ENCODE assay signal across 12 cellular contexts in genomic region chr2:12948963-12949353, GRCh38.
DNase-seq lines count a peak whose midpoint lies in the region; ATAC-seq and TF ChIP-seq lines count a peak whose summit lies in the region.
"Had no signal": no experiment of that assay in that cellular context is flagged by ENCODE, and none has a peak within 500 bp of the region (broad histone marks: within the 10 kb centered on the region; RNA-seq: fewer than 3 reads in every experiment).

No MANE protein-coding gene starts in this region.

- H3K9me2 ChIP-seq in Loucy (replicated peaks; ENCODE audit: low read depth, low read length), result no peaks in the 10 kb centered on the region

- H3K4me1 ChIP-seq in Loucy (ENCODE audit: insufficient read depth, low read length, poor library complexity, severe bottlenecking) (peaks cover 17% of the 10 kb centered on the region), uterus (no peaks in the 10 kb centered on the region)

- H3K9ac ChIP-seq in Loucy (ENCODE audit: low read depth, low read length, poor library complexity, severe bottlenecking), result no peak overlapping the region

- no peaks in the 10 kb centered on the region for H3K79me2 ChIP-seq in Loucy (ENCODE audit: insufficient read depth, low read length)

- H3K27me3 ChIP-seq in Loucy (ENCODE audit: insufficient read depth, low read length, poor library complexity, severe bottlenecking), result no peaks in the 10 kb centered on the region
- H3K27me3 ChIP-seq in uterus, result no peaks in the 10 kb centered on the region

- TF ChIP-seq POLR2A in uterus (IDR thresholded peaks at IDR 0.05), result no peak

- no peak overlapping the region for H3K27ac ChIP-seq in uterus

- DNase-seq in stimulated activated CD4-positive, alpha-beta T cell treated with anti-CD3 and anti-CD28 coated beads, Interleukin-15, amount 100 ng/mL, for 24 hours, result peak; percentile 33
- no peak for DNase-seq in stimulated activated CD4-positive, alpha-beta T cell treated with anti-CD3 and anti-CD28 coated beads, Interleukin-2, amount 100 ng/mL, for 48 hours
- DNase-seq in uterus (no peak), LoVo (ENCODE audit: low spot score) (no peak), NCI-H1694 treated with DMSO at 0.1 percent for 48 hours (lab: John Stamatoyannopoulos, UW) (no peak)
- DNase-seq: NCI-H774; stimulated activated naive CD4-positive, alpha-beta T cell; T-helper 9 cell had no signal

- no peaks in the 10 kb centered on the region for H3F3A ChIP-seq in Loucy (ENCODE audit: low read depth)

- H2AFZ ChIP-seq in Loucy (ENCODE audit: low read length), result no peak overlapping the region

- no peaks in the 10 kb centered on the region for H3K9me3 ChIP-seq in Loucy (ENCODE audit: insufficient read depth, low read depth, low read length)
- H3K9me3 ChIP-seq in uterus, result no peaks in the 10 kb centered on the region

- H3K36me3 ChIP-seq in Loucy (ENCODE audit: insufficient read depth, low read length) (no peaks in the 10 kb centered on the region), uterus (no peaks in the 10 kb centered on the region)

- no peaks in the 10 kb centered on the region for H4K20me1 ChIP-seq in Loucy (ENCODE audit: insufficient read depth, low read length, poor library complexity, severe bottlenecking)

- H3K4me3 ChIP-seq in Loucy (ENCODE audit: low read length, poor library complexity, severe bottlenecking), result no peak overlapping the region
- no peak overlapping the region for H3K4me3 ChIP-seq in uterus
- H3K4me3 ChIP-seq: skin epidermis had no signal

- no peak for TF ChIP-seq CTCF in Loucy (conservative IDR thresholded peaks at IDR 0.05; ENCODE audit: low read length)
- no peak for TF ChIP-seq CTCF in uterus (IDR thresholded peaks at IDR 0.05)

- intact Hi-C loops in uterus (cut with DNase I; ENCODE audit: low total_unique reads), result no loop called here

- peak overlapping the region; percentile 30 for H3K4me2 ChIP-seq in Loucy (ENCODE audit: low read depth, low read length, poor library complexity, severe bottlenecking)

- ATAC-seq in HG02642 (IDR thresholded peaks at IDR 0.05; ENCODE audit: poor library complexity, unreplicated experiment) (peak; percentile 81), HG03108 (IDR thresholded peaks at IDR 0.05; ENCODE audit: unreplicated experiment) (no peak)
